22 cellular contexts compared by ENCODE assay signal in the genomic region with DNA sequence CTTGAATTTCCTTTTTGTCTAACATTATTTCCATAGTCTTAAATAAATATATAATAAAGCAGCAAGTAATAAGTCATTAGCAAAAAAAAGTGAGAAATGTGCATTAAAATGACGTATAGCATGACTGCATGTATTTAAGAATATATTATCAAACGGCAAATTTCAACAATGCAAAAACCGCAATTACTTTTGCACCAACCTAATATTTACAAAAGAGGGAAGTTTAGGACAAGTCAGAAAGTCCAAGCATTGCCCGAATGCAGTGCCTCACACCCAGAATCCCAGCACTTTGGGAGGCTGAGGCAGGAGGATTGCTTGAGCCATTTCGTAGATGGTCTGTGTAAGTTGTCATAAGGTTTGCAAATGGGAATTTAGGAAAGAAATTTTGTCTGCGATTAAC.
"Had no signal": no experiment of that assay in that cellular context is flagged by ENCODE, and none has a peak within 500 bp of the region (broad histone marks: within the 10 kb centered on the region; RNA-seq: fewer than 3 reads in every experiment).

No MANE protein-coding gene starts in this region.

- H3K4me1 ChIP-seq: foreskin keratinocyte, left lung, lower lobe of right lung had no signal

- H3K4me3 ChIP-seq: coronary artery, dorsolateral prefrontal cortex, esophagus muscularis mucosa, gastroesophageal sphincter, heart left ventricle, hepatocyte, left lung, lower lobe of right lung, mucosa of descending colon had no signal

- H3K4me2 ChIP-seq: hepatocyte had no signal

- FAIRE-seq: colon, endothelial cell of umbilical vein, keratinocyte had no signal

- H3K36me3 ChIP-seq: esophagus muscularis mucosa, gastroesophageal sphincter, heart left ventricle, left lung, lower lobe of right lung had no signal

- H3K27me3 ChIP-seq: foreskin keratinocyte, gastroesophageal sphincter, hepatocyte had no signal

- H3K9me3 ChIP-seq: esophagus muscularis mucosa, gastroesophageal sphincter, heart left ventricle, left lung, lower lobe of right lung, mucosa of descending colon had no signal

- DNase-seq: dermis blood vessel endothelial cell; dorsolateral prefrontal cortex; effector CD4-positive, alpha-beta T cell; effector memory CD4-positive, alpha-beta T cell; foreskin keratinocyte; heart left ventricle; hypothalamus; immature natural killer cell; left cardiac atrium; left lung; left ventricle myocardium superior; lower lobe of right lung; mesenchymal stem cell; mucosa of descending colon; naive B cell had no signal

- ATAC-seq: foreskin keratinocyte, gastroesophageal sphincter, heart left ventricle, left cardiac atrium, left lung, left ventricle myocardium superior, lower lobe of right lung, mucosa of descending colon had no signal

- H3K27ac ChIP-seq: coronary artery, dorsolateral prefrontal cortex, esophagus muscularis mucosa, foreskin keratinocyte, gastroesophageal sphincter, heart left ventricle, hepatocyte, left lung, lower lobe of right lung had no signal

- H2AFZ ChIP-seq: hepatocyte had no signal

- H3K79me2 ChIP-seq: hepatocyte had no signal
